ENCODE assay signal across 2 cellular contexts in genomic region chr10:107104026-107104652, GRCh38.
TF ChIP-seq lines count a peak whose summit lies in the region.

No MANE protein-coding gene starts in this region.

TF ChIP-seq in GM23338, 12 proteins besides CTCF, POLR2A, EP300 and RAD21:
- TF ChIP-seq CREB1 (CRISPR knock-in tag; IDR thresholded peaks at IDR 0.05; ENCODE audit: low read depth) (no peak), ETS1 (IDR thresholded peaks at IDR 0.05) (no peak), NANOG (IDR thresholded peaks at IDR 0.05; ENCODE audit: borderline replicate concordance) (no peak), ZNF114 (CRISPR knock-in tag; IDR thresholded peaks at IDR 0.05) (no peak), JUNB (IDR thresholded peaks at IDR 0.05; ENCODE audit: unreplicated experiment) (no peak), EZH2phosphoT487 (IDR thresholded peaks at IDR 0.05; ENCODE audit: unreplicated experiment) (no peak), ZNF331 (CRISPR knock-in tag; IDR thresholded peaks at IDR 0.05; ENCODE audit: low read depth) (no peak), STAT1 (IDR thresholded peaks at IDR 0.05; ENCODE audit: unreplicated experiment) (no peak), EZH2 (IDR thresholded peaks at IDR 0.05; ENCODE audit: low read depth, unreplicated experiment) (no peak), POLR2AphosphoS5 (IDR thresholded peaks at IDR 0.05; ENCODE audit: low read depth) (no peak)
- TF ChIP-seq, protein P1, sequence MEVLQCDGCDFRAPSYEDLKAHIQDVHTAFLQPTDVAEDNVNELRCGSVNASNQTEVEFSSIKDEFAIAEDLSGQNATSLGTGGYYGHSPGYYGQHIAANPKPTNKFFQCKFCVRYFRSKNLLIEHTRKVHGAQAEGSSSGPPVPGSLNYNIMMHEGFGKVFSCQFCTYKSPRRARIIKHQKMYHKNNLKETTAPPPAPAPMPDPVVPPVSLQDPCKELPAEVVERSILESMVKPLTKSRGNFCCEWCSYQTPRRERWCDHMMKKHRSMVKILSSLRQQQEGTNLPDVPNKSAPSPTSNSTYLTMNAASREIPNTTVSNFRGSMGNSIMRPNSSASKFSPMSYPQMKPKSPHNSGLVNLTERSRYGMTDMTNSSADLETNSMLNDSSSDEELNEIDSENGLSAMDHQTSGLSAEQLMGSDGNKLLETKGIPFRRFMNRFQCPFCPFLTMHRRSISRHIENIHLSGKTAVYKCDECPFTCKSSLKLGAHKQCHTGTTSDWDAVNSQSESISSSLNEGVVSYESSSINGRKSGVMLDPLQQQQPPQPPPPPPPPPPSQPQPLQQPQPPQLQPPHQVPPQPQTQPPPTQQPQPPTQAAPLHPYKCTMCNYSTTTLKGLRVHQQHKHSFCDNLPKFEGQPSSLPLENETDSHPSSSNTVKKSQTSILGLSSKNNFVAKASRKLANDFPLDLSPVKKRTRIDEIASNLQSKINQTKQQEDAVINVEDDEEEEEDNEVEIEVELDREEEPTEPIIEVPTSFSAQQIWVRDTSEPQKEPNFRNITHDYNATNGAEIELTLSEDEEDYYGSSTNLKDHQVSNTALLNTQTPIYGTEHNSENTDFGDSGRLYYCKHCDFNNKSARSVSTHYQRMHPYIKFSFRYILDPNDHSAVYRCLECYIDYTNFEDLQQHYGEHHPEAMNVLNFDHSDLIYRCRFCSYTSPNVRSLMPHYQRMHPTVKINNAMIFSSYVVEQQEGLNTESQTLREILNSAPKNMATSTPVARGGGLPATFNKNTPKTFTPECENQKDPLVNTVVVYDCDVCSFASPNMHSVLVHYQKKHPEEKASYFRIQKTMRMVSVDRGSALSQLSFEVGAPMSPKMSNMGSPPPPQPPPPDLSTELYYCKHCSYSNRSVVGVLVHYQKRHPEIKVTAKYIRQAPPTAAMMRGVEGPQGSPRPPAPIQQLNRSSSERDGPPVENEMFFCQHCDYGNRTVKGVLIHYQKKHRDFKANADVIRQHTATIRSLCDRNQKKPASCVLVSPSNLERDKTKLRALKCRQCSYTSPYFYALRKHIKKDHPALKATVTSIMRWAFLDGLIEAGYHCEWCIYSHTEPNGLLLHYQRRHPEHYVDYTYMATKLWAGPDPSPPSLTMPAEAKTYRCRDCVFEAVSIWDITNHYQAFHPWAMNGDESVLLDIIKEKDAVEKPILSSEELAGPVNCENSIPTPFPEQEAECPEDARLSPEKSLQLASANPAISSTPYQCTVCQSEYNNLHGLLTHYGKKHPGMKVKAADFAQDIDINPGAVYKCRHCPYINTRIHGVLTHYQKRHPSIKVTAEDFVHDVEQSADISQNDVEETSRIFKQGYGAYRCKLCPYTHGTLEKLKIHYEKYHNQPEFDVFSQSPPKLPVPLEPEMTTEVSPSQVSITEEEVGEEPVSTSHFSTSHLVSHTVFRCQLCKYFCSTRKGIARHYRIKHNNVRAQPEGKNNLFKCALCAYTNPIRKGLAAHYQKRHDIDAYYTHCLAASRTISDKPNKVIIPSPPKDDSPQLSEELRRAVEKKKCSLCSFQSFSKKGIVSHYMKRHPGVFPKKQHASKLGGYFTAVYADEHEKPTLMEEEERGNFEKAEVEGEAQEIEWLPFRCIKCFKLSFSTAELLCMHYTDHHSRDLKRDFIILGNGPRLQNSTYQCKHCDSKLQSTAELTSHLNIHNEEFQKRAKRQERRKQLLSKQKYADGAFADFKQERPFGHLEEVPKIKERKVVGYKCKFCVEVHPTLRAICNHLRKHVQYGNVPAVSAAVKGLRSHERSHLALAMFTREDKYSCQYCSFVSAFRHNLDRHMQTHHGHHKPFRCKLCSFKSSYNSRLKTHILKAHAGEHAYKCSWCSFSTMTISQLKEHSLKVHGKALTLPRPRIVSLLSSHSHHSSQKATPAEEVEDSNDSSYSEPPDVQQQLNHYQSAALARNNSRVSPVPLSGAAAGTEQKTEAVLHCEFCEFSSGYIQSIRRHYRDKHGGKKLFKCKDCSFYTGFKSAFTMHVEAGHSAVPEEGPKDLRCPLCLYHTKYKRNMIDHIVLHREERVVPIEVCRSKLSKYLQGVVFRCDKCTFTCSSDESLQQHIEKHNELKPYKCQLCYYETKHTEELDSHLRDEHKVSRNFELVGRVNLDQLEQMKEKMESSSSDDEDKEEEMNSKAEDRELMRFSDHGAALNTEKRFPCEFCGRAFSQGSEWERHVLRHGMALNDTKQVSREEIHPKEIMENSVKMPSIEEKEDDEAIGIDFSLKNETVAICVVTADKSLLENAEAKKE (CRISPR knock-in tag; IDR thresholded peaks at IDR 0.05): no peak
TF ChIP-seq in GM23338: peak in this region for 0.

TF ChIP-seq in H1, 55 proteins besides CTCF, POLR2A, EP300 and RAD21:
- TF ChIP-seq HDAC6 (IDR thresholded peaks at IDR 0.05; ENCODE audit: low read depth, low read length) (no peak), POLR2AphosphoS5 (IDR thresholded peaks at IDR 0.05; ENCODE audit: low read depth, low read length) (no peak), SIX5 (IDR thresholded peaks at IDR 0.05; ENCODE audit: low read depth, low read length) (no peak), SIRT6 (IDR thresholded peaks at IDR 0.05; ENCODE audit: low read length) (no peak), TCF12 (IDR thresholded peaks at IDR 0.05; ENCODE audit: low read depth, low read length) (no peak), CTBP2 (IDR thresholded peaks at IDR 0.05; ENCODE audit: borderline replicate concordance, insufficient read depth, insufficient read length, low read length) (no peak), KDM4A (IDR thresholded peaks at IDR 0.05; ENCODE audit: low read depth, low read length, severe bottlenecking) (no peak), CHD2 (IDR thresholded peaks at IDR 0.05; ENCODE audit: low read length) (no peak), JUN (IDR thresholded peaks at IDR 0.05; ENCODE audit: low read depth, low read length) (no peak)
TF ChIP-seq in H1: peak in this region for 0.
